In genomic region chr17:10744509-10745000, GRCh38 we compare ENCODE assay signal across 1 cellular context.
TF ChIP-seq lines count a peak whose summit lies in the region.

No MANE protein-coding gene starts in this region.

TF ChIP-seq in HepG2, 621 proteins besides CTCF, POLR2A, EP300 and RAD21 (continued from another document and continues in another):
- TF ChIP-seq STAT6 (CRISPR knock-in tag; IDR thresholded peaks at IDR 0.05; ENCODE audit: borderline replicate concordance) = no peak
- no peak for TF ChIP-seq ZSCAN25 (CRISPR knock-in tag; IDR thresholded peaks at IDR 0.05)
- TF ChIP-seq ZNF280D (CRISPR knock-in tag; IDR thresholded peaks at IDR 0.05) = no peak
- TF ChIP-seq ZNF703 (CRISPR knock-in tag; IDR thresholded peaks at IDR 0.05; ENCODE audit: borderline replicate concordance) = no peak
- no peak for TF ChIP-seq ZNF780A (CRISPR knock-in tag; IDR thresholded peaks at IDR 0.05)
- no peak for TF ChIP-seq GZF1 (CRISPR knock-in tag; IDR thresholded peaks at IDR 0.05)
- peak; percentile 42 for TF ChIP-seq NCOA2 (CRISPR knock-in tag; IDR thresholded peaks at IDR 0.05)
- no peak for TF ChIP-seq THAP7 (CRISPR knock-in tag; IDR thresholded peaks at IDR 0.05)
- no peak for TF ChIP-seq KDM6A (CRISPR knock-in tag; IDR thresholded peaks at IDR 0.05; ENCODE audit: low read depth)
- TF ChIP-seq ZBTB33 (CRISPR knock-in tag; IDR thresholded peaks at IDR 0.05) = no peak
- TF ChIP-seq SMAD1 (CRISPR knock-in tag; IDR thresholded peaks at IDR 0.05; ENCODE audit: borderline replicate concordance, low read depth) = no peak
- TF ChIP-seq USF2 (IDR thresholded peaks at IDR 0.05; ENCODE audit: low read depth, low read length) = no peak
- no peak for TF ChIP-seq USF2 (CRISPR knock-in tag; IDR thresholded peaks at IDR 0.05; ENCODE audit: borderline replicate concordance)
- no peak for TF ChIP-seq POLR2AphosphoS2 (IDR thresholded peaks at IDR 0.05; ENCODE audit: low read depth, low read length)
- no peak for TF ChIP-seq MZF1 (CRISPR knock-in tag; IDR thresholded peaks at IDR 0.05; ENCODE audit: borderline replicate concordance)
- TF ChIP-seq DBP (CRISPR knock-in tag; IDR thresholded peaks at IDR 0.05; ENCODE audit: not compliant biosample characterization) = no peak
- no peak for TF ChIP-seq HNRNPLL (IDR thresholded peaks at IDR 0.05; ENCODE audit: low read depth, low read length, poor library complexity, severe bottlenecking)
- no peak for TF ChIP-seq ATF2 (CRISPR knock-in tag; IDR thresholded peaks at IDR 0.05)
- TF ChIP-seq RCOR2 (CRISPR knock-in tag; IDR thresholded peaks at IDR 0.05) = no peak
- no peak for TF ChIP-seq HMG20B (CRISPR knock-in tag; conservative IDR thresholded peaks at IDR 0.05)
- TF ChIP-seq NR1H2 (CRISPR knock-in tag; IDR thresholded peaks at IDR 0.05; ENCODE audit: borderline replicate concordance, low read depth) = no peak
- no peak for TF ChIP-seq ZNF883 (CRISPR knock-in tag; IDR thresholded peaks at IDR 0.05; ENCODE audit: not compliant biosample characterization)
- TF ChIP-seq NCOA1 (CRISPR knock-in tag; IDR thresholded peaks at IDR 0.05) = no peak
- TF ChIP-seq GATA4 (IDR thresholded peaks at IDR 0.05; ENCODE audit: borderline replicate concordance, low read depth) = peak; percentile 61; the same call in 1 of the 2 replicates
- TF ChIP-seq ZNF552 (CRISPR knock-in tag; IDR thresholded peaks at IDR 0.05; ENCODE audit: borderline replicate concordance) = no peak
- no peak for TF ChIP-seq NFE2L2 (IDR thresholded peaks at IDR 0.05; ENCODE audit: low read length)
- TF ChIP-seq CHD2 (IDR thresholded peaks at IDR 0.05; ENCODE audit: low read depth, low read length) = no peak
- TF ChIP-seq ZNF510 (CRISPR knock-in tag; IDR thresholded peaks at IDR 0.05; ENCODE audit: low read depth) = no peak
- no peak for TF ChIP-seq ZKSCAN5 (CRISPR knock-in tag; IDR thresholded peaks at IDR 0.05)
- TF ChIP-seq ZNF839 (CRISPR knock-in tag; IDR thresholded peaks at IDR 0.05; ENCODE audit: borderline replicate concordance) = no peak
- no peak for TF ChIP-seq CREB3 (CRISPR knock-in tag; IDR thresholded peaks at IDR 0.05)
- no peak for TF ChIP-seq HMGXB4 (CRISPR knock-in tag; IDR thresholded peaks at IDR 0.05; ENCODE audit: borderline replicate concordance in 1 of 2, low read depth in 1 of 2)
- no peak for TF ChIP-seq ZNF276 (CRISPR knock-in tag; IDR thresholded peaks at IDR 0.05; ENCODE audit: low read depth)
- no peak for TF ChIP-seq CBFB (CRISPR knock-in tag; IDR thresholded peaks at IDR 0.05)
- no peak for TF ChIP-seq E2F5 (CRISPR knock-in tag; conservative IDR thresholded peaks at IDR 0.05)
